Comparison of ENCODE assay signal across 8 cellular contexts in genomic region chr2:206159346-206160123, GRCh38. TPM values are rescaled to one million over a fixed set of nuclear protein-coding genes. Genes with fewer than 3 reads are reported as not detected.
DNase-seq lines count a peak whose midpoint lies in the region; ATAC-seq and TF ChIP-seq lines count a peak whose summit lies in the region.

EEF1B2 (plus strand) TSS chr2:206159895; CDS start chr2:206159980, 85 bp downstream.
NDUFS1 (minus strand) TSS chr2:206159444; CDS start chr2:206153678, 5,766 bp downstream.

- peaks cover 38% of the 10 kb centered on the region for H3K4me1 Mint-ChIP-seq in activated CD4-positive, alpha-beta T cell treated with anti-CD3 and anti-CD28 coated beads, Interleukin-2, amount 10 ng/mL, durations not matched to agents 24 days and 14 days

- H3K9ac ChIP-seq in colonic mucosa (ENCODE audit: low read depth in 2 of 2, low read length in 2 of 2), result peak within 1 kb of the TSS; percentile 72 to 96

- peak within 1 kb of the TSS; percentile 99 for H3K27ac Mint-ChIP-seq in activated CD4-positive, alpha-beta T cell treated with anti-CD3 and anti-CD28 coated beads, Interleukin-2, amount 10 ng/mL, durations not matched to agents 24 days and 14 days

- H3K9me3 Mint-ChIP-seq in activated CD4-positive, alpha-beta T cell treated with anti-CD3 and anti-CD28 coated beads, Interleukin-2, amount 10 ng/mL, durations not matched to agents 24 days and 14 days, result no peaks in the 10 kb centered on the region

- H3K27me3 Mint-ChIP-seq in activated CD4-positive, alpha-beta T cell treated with anti-CD3 and anti-CD28 coated beads, Interleukin-2, amount 10 ng/mL, durations not matched to agents 24 days and 14 days, result no peaks in the 10 kb centered on the region

- POLR2A ChIA-PET in BJ (lab: Charles Lee), result interaction anchor here (0.6 to 1.4 kb wide), 7 partner anchors 36 to 499 kb away, joined by 3 to 8 read pairs (median 5); no protein-coding TSS in a partner anchor

- peak within 1 kb of the TSS; percentile 90 for H3K27ac ChIP-seq in colonic mucosa

- H3K4me3 Mint-ChIP-seq in activated CD4-positive, alpha-beta T cell treated with anti-CD3 and anti-CD28 coated beads, Interleukin-2, amount 10 ng/mL, durations not matched to agents 24 days and 14 days, result peak within 1 kb of the TSS; percentile 97

- TF ChIP-seq CTCF in BJ (IDR thresholded peaks at IDR 0.05; ENCODE audit: insufficient read depth, low read depth, low read length) (no peak), colonic mucosa (IDR thresholded peaks at IDR 0.05) (no peak)

- H3K27me3 ChIP-seq in BJ (ENCODE audit: control insufficient read depth, insufficient read depth, low read length) (no peaks in the 10 kb centered on the region), colonic mucosa (no peaks in the 10 kb centered on the region)

- ATAC-seq in GM19324 (IDR thresholded peaks at IDR 0.05; ENCODE audit: low FRiP score, unreplicated experiment), result peak; percentile 95
- ATAC-seq in HG03469 (IDR thresholded peaks at IDR 0.05; ENCODE audit: unreplicated experiment), result peak; percentile 89

- DNase-seq in BJ (ENCODE audit: low read depth), result peak; percentile 90
- DNase-seq in NCI-H526 treated with DMSO at 0.1 percent for 48 hours (lab: John Stamatoyannopoulos, UW), result peak; percentile 89
- DNase-seq in activated CD4-positive, alpha-beta T cell treated with anti-CD3 and anti-CD28 coated beads, Interleukin-2, amount 10 ng/mL, durations not matched to agents 24 days and 14 days, result peak; percentile 99
- DNase-seq in colonic mucosa, result peak; percentile 97
- peak; percentile 98 for DNase-seq in kidney tubule cell (ENCODE audit: low spot score)
- DNase-seq in stimulated activated CD4-positive, alpha-beta T cell treated with anti-CD3 and anti-CD28 coated beads, Interleukin-1b, Interleukin-23, amount 100 ng/mL, for 24 hours (ENCODE audit: low read depth in 4 of 4, low spot score in 1 of 4), result peak; percentile 85 to 97 (median 96)

- intact Hi-C loops in activated CD4-positive, alpha-beta T cell treated with anti-CD3 and anti-CD28 coated beads, Interleukin-2, amount 10 ng/mL, durations not matched to agents 24 days and 14 days (cut with micrococcal nuclease), result loop anchor here (1.0 to 5.0 kb wide), 5 partner anchors 73 to 605 kb away; partner anchors contain the start of genes ADAM23, FASTKD2, INO80D and MDH1B
- intact Hi-C loops in colonic mucosa (cut with DNase I), result loop anchor here (5.0 to 10.0 kb wide), 2 partner anchors 72 to 115 kb away; partner anchors contain the start of genes INO80D and ZDBF2

- peaks cover 58% of the 10 kb centered on the region for H3K36me3 Mint-ChIP-seq in activated CD4-positive, alpha-beta T cell treated with anti-CD3 and anti-CD28 coated beads, Interleukin-2, amount 10 ng/mL, durations not matched to agents 24 days and 14 days (ENCODE audit: low read depth)

- no peaks in the 10 kb centered on the region for H3K9me3 ChIP-seq in colonic mucosa

- H3K4me1 ChIP-seq in colonic mucosa, result no peaks in the 10 kb centered on the region

- H3K4me3 ChIP-seq in BJ (ENCODE audit: low read depth, low read length) (peak within 1 kb of the TSS; percentile 87), colonic mucosa (peak within 1 kb of the TSS; percentile 87)

- peaks cover 7% of the 10 kb centered on the region for H3K36me3 ChIP-seq in BJ (ENCODE audit: control insufficient read depth, insufficient read depth, low read length)
- H3K36me3 ChIP-seq in colonic mucosa, result peaks cover 16% of the 10 kb centered on the region

- CTCF ChIA-PET in BJ (lab: Yijun Ruan, JAX), result interaction anchor here (1.6 kb wide), 1 partner anchor 105 kb away, joined by 4 read pairs; no protein-coding TSS in a partner anchor

RNA-seq across cellular contexts. Expression of gene EEF1B2, which starts in this region (rescaled TPM):
- polyA plus RNA-seq in BJ (2011; rRNA removed), result 720 and 966 TPM in 2 replicates
- 277 and 634 TPM in 2 replicates for polyA minus RNA-seq in BJ (2011; rRNA and poly(A)+ RNA removed)
- 761 and 768 TPM in 2 replicates for total RNA-seq in activated CD4-positive, alpha-beta T cell treated with anti-CD3 and anti-CD28 coated beads, Interleukin-2, amount 10 ng/mL, durations not matched to agents 24 days and 14 days
- 100 to 1,000 TPM; 467 to 557 TPM for total RNA-seq in colonic mucosa

RNA-seq across cellular contexts. Expression of gene NDUFS1, which starts in this region (rescaled TPM):
- 79.9 and 101 TPM in 2 replicates for polyA plus RNA-seq in BJ (2011; rRNA removed)
- polyA minus RNA-seq in BJ (2011; rRNA and poly(A)+ RNA removed), result 42.5 and 43.7 TPM in 2 replicates
- total RNA-seq in activated CD4-positive, alpha-beta T cell treated with anti-CD3 and anti-CD28 coated beads, Interleukin-2, amount 10 ng/mL, durations not matched to agents 24 days and 14 days, result 81.5 and 82.6 TPM in 2 replicates
- total RNA-seq in colonic mucosa, result 100 to 1,000 TPM; 143 to 200 TPM

Comparison
In these comparisons a context has a peak if more than half of its experiments do, and no peak if none do; other contexts are left out.
1. Peak in every context shown above with its lines: DNase-seq, ATAC-seq, H3K4me3 ChIP-seq and H3K27ac ChIP-seq.